7 cellular contexts compared by ENCODE assay signal in the genomic region with DNA sequence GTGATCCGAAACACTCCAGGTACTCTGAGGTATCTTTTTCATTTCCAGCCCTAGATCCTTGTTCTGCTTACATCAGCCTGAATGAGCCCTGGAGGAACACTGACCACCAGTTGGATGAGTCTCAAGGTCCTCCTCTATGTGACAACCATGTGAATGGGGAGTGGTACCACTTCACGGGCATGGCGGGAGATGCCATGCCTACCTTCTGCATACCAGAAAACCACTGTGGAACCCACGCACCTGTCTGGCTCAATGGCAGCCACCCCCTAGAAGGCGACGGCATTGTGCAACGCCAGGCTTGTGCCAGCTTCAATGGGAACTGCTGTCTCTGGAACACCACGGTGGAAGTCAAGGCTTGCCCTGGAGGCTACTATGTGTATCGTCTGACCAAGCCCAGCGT. TPM values are rescaled to one million over a fixed set of nuclear protein-coding genes. Genes with fewer than 3 reads are reported as not detected.
"Had no signal": no experiment of that assay in that cellular context is flagged by ENCODE, and none has a peak within 500 bp of the region (broad histone marks: within the 10 kb centered on the region; RNA-seq: fewer than 3 reads in every experiment).

No MANE protein-coding gene starts in this region.

- FAIRE-seq: H1, H54 had no signal

- H3K4me2 ChIP-seq: GM23338 had no signal

- H3K4me3 Mint-ChIP-seq: GM23338, H9, IgD-negative memory B cell had no signal

- ATAC-seq: GM23338 had no signal

- H3K27me3 Mint-ChIP-seq: IgD-negative memory B cell had no signal

- H3K9me3 Mint-ChIP-seq: IgD-negative memory B cell had no signal

- H2AFZ ChIP-seq: GM23338 had no signal

- DNase-seq: H9, HCEC 1CT had no signal

- H3K4me3 ChIP-seq: GM23338 had no signal

- H3K4me1 Mint-ChIP-seq: GM23338, H9, IgD-negative memory B cell had no signal

- H3K27ac Mint-ChIP-seq: GM23338, H9, IgD-negative memory B cell had no signal

RNA-seq across cellular contexts. Expression of gene OIT3, which starts 5.1 kb away (rescaled TPM):
- total RNA-seq: GM23338, H1, H9, HT-29 had no signal
- polyA plus RNA-seq: GM23338, H1, IgD-negative memory B cell had no signal

RNA-seq across cellular contexts. Expression of gene PLA2G12B, which starts 56.0 kb away (rescaled TPM):
- total RNA-seq: GM23338, H1, H9, HT-29 had no signal
- polyA plus RNA-seq: GM23338, H1, IgD-negative memory B cell had no signal
